In the genomic region with DNA sequence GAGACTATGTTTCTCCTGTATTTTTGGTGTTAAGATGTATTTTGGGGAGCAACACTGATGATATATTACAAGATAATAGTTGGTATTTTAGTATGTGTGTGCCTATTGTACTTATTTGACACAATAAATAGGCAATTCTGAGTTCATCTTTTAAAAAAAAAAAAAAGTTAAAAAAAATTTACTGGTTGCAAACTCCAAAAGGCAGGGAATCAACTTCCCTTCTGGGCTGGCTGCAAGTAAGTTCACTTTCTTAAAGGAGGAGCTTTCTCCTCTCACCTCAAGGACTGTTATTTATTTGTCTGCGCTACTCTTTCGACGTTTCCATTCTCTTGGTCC, we compare ENCODE assay signal across 8 cellular contexts. TPM values are rescaled to one million over a fixed set of nuclear protein-coding genes. Genes with fewer than 3 reads are reported as not detected.
DNase-seq lines count a peak whose midpoint lies in the region; ATAC-seq and TF ChIP-seq lines count a peak whose summit lies in the region.

No MANE protein-coding gene starts in this region.

- H3K9me3 ChIP-seq in CD4-positive, alpha-beta T cell (ENCODE audit: control insufficient read depth, low read length), result no peaks in the 10 kb centered on the region
- H3K9me3 ChIP-seq in OCI-LY3 (ENCODE audit: insufficient read depth, low read length), result no peaks in the 10 kb centered on the region
- no peaks in the 10 kb centered on the region for H3K9me3 ChIP-seq in endodermal cell (ENCODE audit: control insufficient read depth, low read length)

- no peak for ATAC-seq in CD4-positive, alpha-beta T cell (ENCODE audit: poor library complexity)
- no peak for ATAC-seq in HG03139 (IDR thresholded peaks at IDR 0.05; ENCODE audit: unreplicated experiment)
- no peak for ATAC-seq in HG02678 (IDR thresholded peaks at IDR 0.05; ENCODE audit: unreplicated experiment)

- CTCF ChIA-PET in CD4-positive, alpha-beta T cell (lab: Charles Lee), result interaction anchor here (0.6 to 2.5 kb wide), 3 partner anchors 9 to 11 kb away, joined by 3 to 7 read pairs (median 3); no protein-coding TSS in a partner anchor

- no peaks in the 10 kb centered on the region for H3K27me3 Mint-ChIP-seq in CD4-positive, alpha-beta T cell
- H3K27me3 Mint-ChIP-seq in endodermal cell (ENCODE audit: insufficient read depth) (peaks cover under 1% of the 10 kb centered on the region), osteocyte (ENCODE audit: unreplicated experiment) (peaks cover 15% of the 10 kb centered on the region)

- H3K4me3 ChIP-seq in OCI-LY3 (ENCODE audit: low read length) (peak overlapping the region; percentile 83), endodermal cell (ENCODE audit: low read length) (peak overlapping the region; percentile 96)

- no peak overlapping the region for H3K27ac ChIP-seq in CD4-positive, alpha-beta T cell (ENCODE audit: low read depth, low read length)
- H3K27ac ChIP-seq in OCI-LY3 (ENCODE audit: low read length) (no peak overlapping the region), endodermal cell (ENCODE audit: low read depth, low read length) (no peak overlapping the region), caudate nucleus (ENCODE audit: low read depth, low read length) (no peak overlapping the region)

- peak overlapping the region; percentile 95 for H3K4me3 Mint-ChIP-seq in CD4-positive, alpha-beta T cell
- H3K4me3 Mint-ChIP-seq in endodermal cell (peak overlapping the region; percentile 88), osteocyte (ENCODE audit: unreplicated experiment) (peak overlapping the region; percentile 90)

- DNase-seq in CD4-positive, alpha-beta T cell, result no peak
- no peak for DNase-seq in endodermal cell
- DNase-seq in osteocyte (ENCODE audit: extremely low spot score, unreplicated experiment), result no peak
- DNase-seq in caudate nucleus (lab: John Stamatoyannopoulos, UW), result no peak
- DNase-seq in NCI-H146 (lab: John Stamatoyannopoulos, UW), result no peak

- peak overlapping the region; percentile 82 for H3K4me2 ChIP-seq in OCI-LY3 (ENCODE audit: low read length)

- H3K4me1 Mint-ChIP-seq in CD4-positive, alpha-beta T cell (ENCODE audit: low read depth), result peaks cover 54% of the 10 kb centered on the region
- peaks cover 21% of the 10 kb centered on the region for H3K4me1 Mint-ChIP-seq in endodermal cell
- H3K4me1 Mint-ChIP-seq in osteocyte (ENCODE audit: unreplicated experiment), result peaks cover 14% of the 10 kb centered on the region

- H3K4me1 ChIP-seq in OCI-LY3 (ENCODE audit: low read length) (peaks cover 23% of the 10 kb centered on the region), endodermal cell (ENCODE audit: control insufficient read depth, insufficient read depth, low read length) (peaks cover 5% of the 10 kb centered on the region)

- peaks cover 1% of the 10 kb centered on the region for H3K36me3 ChIP-seq in OCI-LY3 (replicated peaks; ENCODE audit: low read depth, low read length)
- peaks cover 4% of the 10 kb centered on the region for H3K36me3 ChIP-seq in endodermal cell (ENCODE audit: control insufficient read depth, insufficient read depth, low read length)

- intact Hi-C loops in CD4-positive, alpha-beta T cell (cut with DNase I, micrococcal nuclease), result loop anchor here in 1 of 2 experiments (5.0 to 10.0 kb wide), 4 partner anchors 624 to 1717 kb away; a partner anchor contains a TSS

- H3K36me3 Mint-ChIP-seq in CD4-positive, alpha-beta T cell (ENCODE audit: low read depth), result peaks cover 25% of the 10 kb centered on the region
- no peaks in the 10 kb centered on the region for H3K36me3 Mint-ChIP-seq in endodermal cell (ENCODE audit: low read depth)
- peaks cover 8% of the 10 kb centered on the region for H3K36me3 Mint-ChIP-seq in osteocyte (ENCODE audit: unreplicated experiment)

- no peaks in the 10 kb centered on the region for H3K27me3 ChIP-seq in CD4-positive, alpha-beta T cell (ENCODE audit: control insufficient read depth, insufficient read depth, low read length)
- H3K27me3 ChIP-seq in OCI-LY3 (ENCODE audit: low read depth, low read length) (no peaks in the 10 kb centered on the region), endodermal cell (ENCODE audit: control insufficient read depth, insufficient read depth, low read length, poor library complexity, severe bottlenecking) (no peaks in the 10 kb centered on the region)

- no peak for TF ChIP-seq CTCF in CD4-positive, alpha-beta T cell (IDR thresholded peaks at IDR 0.05)
- TF ChIP-seq CTCF in OCI-LY3 (IDR thresholded peaks at IDR 0.05; ENCODE audit: low read depth, low read length), result no peak
- no peak for TF ChIP-seq CTCF in endodermal cell (conservative IDR thresholded peaks at IDR 0.05)
- no peak for TF ChIP-seq CTCF in osteocyte (IDR thresholded peaks at IDR 0.05)

- WGBS in endodermal cell (ENCODE audit: insufficient coverage in 1 of 2, insufficient read length in 1 of 2), 2 experiments, result 6% methylated on average over 3 of the region's 3 CpGs; no CpG with 5 or more reads in 1 of the 2 experiments

- H3K27ac Mint-ChIP-seq in CD4-positive, alpha-beta T cell, result peak overlapping the region; percentile 90
- H3K27ac Mint-ChIP-seq in endodermal cell, result no peak overlapping the region
- H3K27ac Mint-ChIP-seq in osteocyte (ENCODE audit: unreplicated experiment), result no peak overlapping the region

- H3K9ac ChIP-seq in OCI-LY3 (ENCODE audit: low read length), result peak overlapping the region; percentile 70
- H3K9ac ChIP-seq in endodermal cell (ENCODE audit: extremely low read depth, low read length, poor library complexity, severe bottlenecking), result no peak overlapping the region

- peak overlapping the region; percentile 95 for H2AFZ ChIP-seq in OCI-LY3 (ENCODE audit: low read depth, low read length)

- H3K9me3 Mint-ChIP-seq in CD4-positive, alpha-beta T cell, result no peaks in the 10 kb centered on the region
- no peaks in the 10 kb centered on the region for H3K9me3 Mint-ChIP-seq in endodermal cell
- H3K9me3 Mint-ChIP-seq in osteocyte (ENCODE audit: unreplicated experiment), result no peaks in the 10 kb centered on the region

- POLR2A ChIA-PET in CD4-positive, alpha-beta T cell (lab: Charles Lee), result interaction anchor here (1.0 to 1.2 kb wide), 4 partner anchors 25 to 1176 kb away, joined by 3 to 4 read pairs (median 3); a partner anchor contains a TSS

- H3K79me2 ChIP-seq in OCI-LY3 (ENCODE audit: low read length), result peaks cover 22% of the 10 kb centered on the region

- no peaks in the 10 kb centered on the region; the same call in 1 of the 2 replicates for H4K20me1 ChIP-seq in OCI-LY3 (ENCODE audit: insufficient read depth, low read length)

RNA-seq across cellular contexts. Expression of a gene that starts 0.3 kb away (rescaled TPM):
- 10 to 100 TPM; 56.8 to 61.2 TPM for total RNA-seq in CD4-positive, alpha-beta T cell
- total RNA-seq in endodermal cell (10 to 100 TPM; 49.7 to 70.0 TPM), osteocyte (53.5 and 58.2 TPM in 2 replicates)
- polyA plus RNA-seq in endodermal cell (2013, experiment 1 of 2), result 29.2 TPM
- polyA plus RNA-seq in endodermal cell (2013, experiment 2 of 2), result 33.5 TPM
